ENCODE assay signal across 14 cellular contexts in genomic region chr2:239954166-239955085, GRCh38.
DNase-seq lines count a peak whose midpoint lies in the region; ATAC-seq and TF ChIP-seq lines count a peak whose summit lies in the region.
"Had no signal": no experiment of that assay in that cellular context is flagged by ENCODE, and none has a peak within 500 bp of the region (broad histone marks: within the 10 kb centered on the region; RNA-seq: fewer than 3 reads in every experiment).

No MANE protein-coding gene starts in this region.

- ATAC-seq in GM18870 (IDR thresholded peaks at IDR 0.05; ENCODE audit: unreplicated experiment) (no peak), GM18502 (IDR thresholded peaks at IDR 0.05; ENCODE audit: poor library complexity, unreplicated experiment) (no peak)

- H3K4me2 ChIP-seq in osteoblast (ENCODE audit: insufficient read depth, low read length) = peak overlapping the region; percentile 6

- H4K20me1 ChIP-seq in osteoblast (ENCODE audit: insufficient read depth, low read length) = peaks cover 9% of the 10 kb centered on the region

- H3K4me3 ChIP-seq in AG10803 (ENCODE audit: low read length) = no peak overlapping the region
- H3K4me3 ChIP-seq in fibroblast of the aortic adventitia (ENCODE audit: low read depth, low read length) = no peak overlapping the region
- no peak overlapping the region for H3K4me3 ChIP-seq in osteoblast (ENCODE audit: insufficient read depth, low read length)

- no peak for TF ChIP-seq CTCF in AG10803 (conservative IDR thresholded peaks at IDR 0.05; ENCODE audit: low read length)
- no peak for TF ChIP-seq CTCF in fibroblast of the aortic adventitia (IDR thresholded peaks at IDR 0.05; ENCODE audit: insufficient read depth, low read length)
- no peak for TF ChIP-seq CTCF in osteoblast (IDR thresholded peaks at IDR 0.05; ENCODE audit: extremely low read depth, low read depth, low read length)

- no peaks in the 10 kb centered on the region for H3K27me3 ChIP-seq in osteoblast (ENCODE audit: insufficient read depth, low read length)
- H3K27me3 ChIP-seq: foreskin keratinocyte had no signal

- no peaks in the 10 kb centered on the region for H3K36me3 ChIP-seq in osteoblast (ENCODE audit: insufficient read depth, low read length)

- H2AFZ ChIP-seq in osteoblast (ENCODE audit: low read length) = no peak overlapping the region

- DNase-seq in AG10803 (ENCODE audit: low read depth) (peak; percentile 20), astrocyte of the hippocampus (ENCODE audit: low read depth, low spot score) (peak; percentile 12), fibroblast of the aortic adventitia (ENCODE audit: low read depth) (peak; percentile 56), osteoblast (ENCODE audit: insufficient read length, low spot score, missing footprints) (peak; percentile 94), NCI-H2227 (lab: John Stamatoyannopoulos, UW; ENCODE audit: unreplicated experiment) (no peak), NCI-H187 treated with DMSO at 0.1 percent for 48 hours (lab: John Stamatoyannopoulos, UW) (no peak)
- DNase-seq: activated CD4-positive, alpha-beta memory T cell treated with anti-CD3 and anti-CD28 coated beads, Interleukin-2, amount 10 ng/mL, durations not matched to agents 7 days and 5 days; activated effector memory CD4-positive, alpha-beta T cell treated with Interleukin-2 at 50 U/mL for 16 hours; foreskin keratinocyte; kidney glomerular epithelial cell; NCI-H524 treated with DMSO at 0.1 percent for 48 hours; T-helper 2 cell had no signal

- H3K9me3 ChIP-seq in osteoblast (ENCODE audit: low read depth, low read length) = no peaks in the 10 kb centered on the region

- peaks cover 5% of the 10 kb centered on the region for H3K4me1 ChIP-seq in osteoblast (ENCODE audit: insufficient read depth, low read length)
- H3K4me1 ChIP-seq: foreskin keratinocyte had no signal

- H3K27ac ChIP-seq in osteoblast (ENCODE audit: low read depth, low read length) = no peak overlapping the region
- H3K27ac ChIP-seq: foreskin keratinocyte had no signal

- H3K79me2 ChIP-seq in osteoblast (ENCODE audit: insufficient read depth, low read length) = no peaks in the 10 kb centered on the region

Comparison
In these comparisons a context has a peak if more than half of its experiments do, and no peak if none do; other contexts are left out.
1. DNase-seq: peak in AG10803 (single experiment), astrocyte of the hippocampus (single experiment), fibroblast of the aortic adventitia (single experiment) and osteoblast (single experiment); none in NCI-H2227 (single experiment) and NCI-H187 treated with DMSO at 0.1 percent for 48 hours (single experiment).